ENCODE assay signal across 19 cellular contexts in the genomic region with DNA sequence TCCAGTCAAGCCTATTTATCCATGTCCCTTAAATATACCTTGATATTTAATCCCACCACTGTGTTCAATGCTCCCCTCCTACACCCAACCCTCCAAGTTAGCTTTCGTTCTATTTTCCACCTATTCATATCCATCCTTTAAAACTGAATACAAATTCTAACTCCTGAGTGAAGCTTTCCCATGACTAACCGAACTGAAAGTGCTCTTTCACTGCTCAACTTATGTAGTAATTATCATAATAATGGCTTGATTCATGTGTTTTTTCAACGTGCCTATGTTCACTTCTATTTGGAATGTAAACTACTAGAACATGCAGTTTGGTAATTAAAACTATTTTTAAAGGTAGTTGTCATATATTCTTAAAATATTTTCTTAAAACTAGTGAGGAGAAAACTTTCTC. TPM values are rescaled to one million over a fixed set of nuclear protein-coding genes. Genes with fewer than 3 reads are reported as not detected.
DNase-seq lines count a peak whose midpoint lies in the region; TF ChIP-seq lines count a peak whose summit lies in the region.
"Had no signal": no experiment of that assay in that cellular context is flagged by ENCODE, and none has a peak within 500 bp of the region (broad histone marks: within the 10 kb centered on the region; RNA-seq: fewer than 3 reads in every experiment).

No MANE protein-coding gene starts in this region.

- H3K9me3 ChIP-seq in HUES48 (ENCODE audit: control insufficient read depth, insufficient read depth, low read length) (no peaks in the 10 kb centered on the region), iPS-18a (ENCODE audit: control insufficient read depth, low read depth, low read length) (no peaks in the 10 kb centered on the region), thyroid gland (no peaks in the 10 kb centered on the region)
- H3K9me3 ChIP-seq: A549 had no signal

- TF ChIP-seq CTCF in brain (conservative IDR thresholded peaks at IDR 0.05) (no peak), CD14-positive monocyte (IDR thresholded peaks at IDR 0.05) (no peak), thyroid gland (IDR thresholded peaks at IDR 0.05) (no peak)

- TF ChIP-seq POLR2A in thyroid gland (IDR thresholded peaks at IDR 0.05) = no peak

- H3K27me3 Mint-ChIP-seq in brain (no peaks in the 10 kb centered on the region), CD14-positive monocyte (ENCODE audit: low read depth in 3 of 3) (no peaks in the 10 kb centered on the region)
- H3K27me3 Mint-ChIP-seq: CD4-positive, alpha-beta memory T cell had no signal

- H3K4me3 ChIP-seq in HUES48 (ENCODE audit: low read depth, low read length) (no peak overlapping the region), iPS-18a (ENCODE audit: low read length) (no peak overlapping the region), thyroid gland (replicated peaks in 1 of 3) (no peak overlapping the region)
- H3K4me3 ChIP-seq: A549, K562 had no signal

- H3K9ac ChIP-seq in HUES48 (ENCODE audit: low read depth, low read length) (no peak overlapping the region), iPS-18a (ENCODE audit: low read length) (no peak overlapping the region)

- H3K27ac ChIP-seq in HUES48 (ENCODE audit: low read depth, low read length) (peak overlapping the region; percentile 3), iPS-18a (ENCODE audit: low read length) (peak overlapping the region; percentile 20), thyroid gland (no peak overlapping the region)
- H3K27ac ChIP-seq: A549, C4-2B, HL-60 had no signal

- 82 to 84% methylated on average over 3 of the region's 3 CpGs for WGBS in thyroid gland, 2 donors

- peaks cover 12% of the 10 kb centered on the region; the same call in 1 of the 2 replicates for H3K36me3 ChIP-seq in HUES48 (ENCODE audit: control insufficient read depth, insufficient read depth, low read length)
- peaks cover 8% of the 10 kb centered on the region for H3K36me3 ChIP-seq in iPS-18a (ENCODE audit: control insufficient read depth, low read depth, low read length)
- H3K36me3 ChIP-seq in thyroid gland = no peaks in the 10 kb centered on the region

- intact Hi-C loops in posterior vena cava (cut with DNase I) (no loop called here), CD14-positive monocyte (cut with micrococcal nuclease) (no loop called here), thyroid gland (cut with DNase I) (no loop called here)

- H3K4me1 ChIP-seq in HUES48 (ENCODE audit: control insufficient read depth, insufficient read depth, low read length) = peaks cover 12% of the 10 kb centered on the region
- peaks cover 7% of the 10 kb centered on the region for H3K4me1 ChIP-seq in iPS-18a (ENCODE audit: control insufficient read depth, low read depth, low read length)
- H3K4me1 ChIP-seq in thyroid gland = no peaks in the 10 kb centered on the region

- H3K4me1 Mint-ChIP-seq in brain (peaks cover 14% of the 10 kb centered on the region), CD14-positive monocyte (peaks cover 6% of the 10 kb centered on the region)

- H3K27ac Mint-ChIP-seq in brain (peak overlapping the region in 4 of 5 experiments; percentile 18 to 68 (median 42)), CD14-positive monocyte (no peak overlapping the region)
- H3K27ac Mint-ChIP-seq: CD4-positive, alpha-beta memory T cell had no signal

- H3K36me3 Mint-ChIP-seq in brain = peaks cover 58% of the 10 kb centered on the region
- H3K36me3 Mint-ChIP-seq in CD14-positive monocyte = peaks cover 28 to 41% of the 10 kb centered on the region in 2 donors

- no peaks in the 10 kb centered on the region for H3K27me3 ChIP-seq in HUES48 (ENCODE audit: control insufficient read depth, insufficient read depth, low read length)
- no peaks in the 10 kb centered on the region for H3K27me3 ChIP-seq in iPS-18a (ENCODE audit: control insufficient read depth, insufficient read depth, low read length)
- H3K27me3 ChIP-seq in thyroid gland = no peaks in the 10 kb centered on the region

- H3K9me3 Mint-ChIP-seq in brain (peaks cover 0 to 4% (median 2%) of the 10 kb centered on the region in 5 experiments), CD14-positive monocyte (peaks cover 0 to 3% (median 2%) of the 10 kb centered on the region in 7 donors)
- H3K9me3 Mint-ChIP-seq: CD4-positive, alpha-beta memory T cell had no signal

- DNase-seq in putamen (ENCODE audit: low spot score) (peak; percentile 17), posterior vena cava (ENCODE audit: low spot score) (no peak), CD14-positive monocyte (ENCODE audit: low spot score) (no peak), nucleus accumbens (lab: John Stamatoyannopoulos, UW) (no peak), thyroid gland (no peak)
- DNase-seq: AML-193; Calu3; CD4-positive, alpha-beta memory T cell; DMS79 treated with DMSO at 0.1 percent for 48 hours; GF-D8; HCEC 1CT; IMR-90 had no signal

- H3K4me3 Mint-ChIP-seq in brain (peak overlapping the region in 2 of 5 experiments; percentile 21 to 44), CD14-positive monocyte (no peak overlapping the region)
- H3K4me3 Mint-ChIP-seq: CD4-positive, alpha-beta memory T cell had no signal

RNA-seq across cellular contexts. Expression of a gene that starts 58.0 kb away (rescaled TPM):
- 340 TPM for polyA plus RNA-seq in brain (ENCODE audit: insufficient read depth, low read depth, low replicate concordance)
- total RNA-seq in posterior vena cava = 100 to 1,000 TPM; 179 to 198 TPM
- 100 to 1,000 TPM; 479 to 516 TPM for polyA plus RNA-seq in CD14-positive monocyte
- total RNA-seq in thyroid gland = 100 to 1,000 TPM; 213 to 955 (median 698) TPM

Comparison
In these comparisons a context has a peak if more than half of its experiments do, and no peak if none do; other contexts are left out.
1. H3K27ac ChIP-seq: peak in HUES48 (single experiment) and iPS-18a (single experiment); none in thyroid gland (0 of 3).
2. H3K27ac Mint-ChIP-seq: peak in brain (4 of 5); none in CD14-positive monocyte (0 of 7).